Comparison of ENCODE assay signal across 8 cellular contexts in genomic region chr15:75737713-75738646, GRCh38. TPM values are rescaled to one million over a fixed set of nuclear protein-coding genes. Genes with fewer than 3 reads are reported as not detected.
DNase-seq lines count a peak whose midpoint lies in the region; ATAC-seq and TF ChIP-seq lines count a peak whose summit lies in the region.
"Not testable (repeated sequence)": the region's sequence is repeated elsewhere in the genome, so short reads cannot be mapped to it uniquely, and the experiment has no call there.

No MANE protein-coding gene starts in this region.

- H3K4me3 Mint-ChIP-seq in GM23338 (peak overlapping the region; percentile 85), neural progenitor cell (peak overlapping the region; percentile 88)
- H3K4me3 Mint-ChIP-seq in activated CD4-positive, alpha-beta memory T cell treated with anti-CD3 and anti-CD28 coated beads for 36 hours = peak overlapping the region; percentile 72

- not testable (repeated sequence) for H4K20me1 ChIP-seq in GM23338 (replicated peaks; ENCODE audit: insufficient read depth); KMS-11 (ENCODE audit: insufficient read depth); neural progenitor cell (ENCODE audit: low read depth)

- POLR2A ChIA-PET in activated CD4-positive, alpha-beta memory T cell treated with anti-CD3 and anti-CD28 coated beads for 36 hours (lab: Charles Lee) = interaction anchor here (0.9 to 1.4 kb wide), 2 partner anchors 21 to 105 kb away, joined by 3 to 6 read pairs; no protein-coding TSS in a partner anchor

- peak overlapping the region; percentile 96 for H3K4me3 ChIP-seq in GM23338
- not testable (repeated sequence) for H3K4me3 ChIP-seq in KMS-11 (IDR thresholded peaks at IDR 0.05; ENCODE audit: insufficient read depth, low read depth, low read length)
- peak overlapping the region; percentile 96 for H3K4me3 ChIP-seq in coronary artery
- peak overlapping the region; percentile 55 for H3K4me3 ChIP-seq in iPS-11a (ENCODE audit: low read depth, low read length)
- peak overlapping the region; percentile 96 for H3K4me3 ChIP-seq in neural progenitor cell
- H3K4me3 ChIP-seq in thyroid gland (replicated peaks in 1 of 3) = peak overlapping the region; percentile 64 to 76 (median 72)

- intact Hi-C loops in activated CD4-positive, alpha-beta memory T cell treated with anti-CD3 and anti-CD28 coated beads for 36 hours (cut with micrococcal nuclease); thyroid gland (cut with DNase I): not testable (repeated sequence)

- H2AFZ ChIP-seq in GM23338 (peak overlapping the region; percentile 69; the same call in 1 of the 2 replicates), KMS-11 (ENCODE audit: low read depth) (peak overlapping the region; percentile 76), neural progenitor cell (replicated peaks) (peak overlapping the region; percentile 100)

- peak overlapping the region; percentile 66; the same call in 1 of the 2 replicates for H3K9ac ChIP-seq in KMS-11
- not testable (repeated sequence) for H3K9ac ChIP-seq in neural progenitor cell

- peaks cover 17% of the 10 kb centered on the region for H3K27me3 ChIP-seq in GM23338 (ENCODE audit: insufficient read depth)
- H3K27me3 ChIP-seq in KMS-11 (ENCODE audit: insufficient read depth, low read depth); thyroid gland: not testable (repeated sequence)
- H3K27me3 ChIP-seq in neural progenitor cell = peaks cover 35% of the 10 kb centered on the region

- WGBS in thyroid gland, 2 donors = 7% methylated on average over 23 to 37 of the region's 49 CpGs

- H3K27ac Mint-ChIP-seq in GM23338; activated CD4-positive, alpha-beta memory T cell treated with anti-CD3 and anti-CD28 coated beads for 36 hours; neural progenitor cell: not testable (repeated sequence)

- H3K4me1 Mint-ChIP-seq in GM23338 = peaks cover 25% of the 10 kb centered on the region
- not testable (repeated sequence) for H3K4me1 Mint-ChIP-seq in activated CD4-positive, alpha-beta memory T cell treated with anti-CD3 and anti-CD28 coated beads for 36 hours (ENCODE audit: low read depth)
- H3K4me1 Mint-ChIP-seq in neural progenitor cell = peaks cover 19% of the 10 kb centered on the region

- H3K27me3 Mint-ChIP-seq in GM23338 (ENCODE audit: insufficient read depth, low read depth, poor library complexity) (peaks cover 34% of the 10 kb centered on the region), neural progenitor cell (ENCODE audit: insufficient read depth, low read depth) (peaks cover 18% of the 10 kb centered on the region)
- H3K27me3 Mint-ChIP-seq in activated CD4-positive, alpha-beta memory T cell treated with anti-CD3 and anti-CD28 coated beads for 36 hours = not testable (repeated sequence)

- TF ChIP-seq POLR2A in thyroid gland (IDR thresholded peaks at IDR 0.05) = peak in 1 of 2 donors; percentile 54

- ATAC-seq in GM23338 = peak; percentile 60

- H3K36me3 ChIP-seq in GM23338 (ENCODE audit: insufficient read depth); KMS-11 (ENCODE audit: insufficient read depth); neural progenitor cell; thyroid gland: not testable (repeated sequence)

- H3K9me3 ChIP-seq in neural progenitor cell (ENCODE audit: low read depth); thyroid gland: not testable (repeated sequence)

- H3K4me2 ChIP-seq in GM23338 (peak overlapping the region; percentile 92), KMS-11 (peak overlapping the region; percentile 89), neural progenitor cell (peak overlapping the region; percentile 100)

- CTCF ChIA-PET in activated CD4-positive, alpha-beta memory T cell treated with anti-CD3 and anti-CD28 coated beads for 36 hours (lab: Charles Lee) = interaction anchor here (1.1 kb wide), 1 partner anchor 72 kb away, joined by 3 read pairs; no protein-coding TSS in a partner anchor

- H3K79me2 ChIP-seq in GM23338 (replicated peaks; ENCODE audit: insufficient read depth); KMS-11 (ENCODE audit: insufficient read depth, low read depth); neural progenitor cell (ENCODE audit: low read depth): not testable (repeated sequence)

- peaks cover 11% of the 10 kb centered on the region; the same call in 2 of the 3 replicates for H3K36me3 Mint-ChIP-seq in GM23338 (ENCODE audit: low read depth)
- not testable (repeated sequence) for H3K36me3 Mint-ChIP-seq in activated CD4-positive, alpha-beta memory T cell treated with anti-CD3 and anti-CD28 coated beads for 36 hours; neural progenitor cell

- H3K27ac ChIP-seq in GM23338 (ENCODE audit: low read depth); KMS-11; neural progenitor cell: not testable (repeated sequence)
- H3K27ac ChIP-seq in coronary artery = peak overlapping the region; percentile 45 to 79
- peak overlapping the region in 2 of 3 donors; percentile 3 to 37 for H3K27ac ChIP-seq in thyroid gland

- H3K9me3 Mint-ChIP-seq in GM23338 = peaks cover 32% of the 10 kb centered on the region
- not testable (repeated sequence) for H3K9me3 Mint-ChIP-seq in activated CD4-positive, alpha-beta memory T cell treated with anti-CD3 and anti-CD28 coated beads for 36 hours; neural progenitor cell

- DNase-seq in GM10266 (ENCODE audit: extremely low spot score) = peak; percentile 14
- DNase-seq in GM23338 (ENCODE audit: low spot score); activated CD4-positive, alpha-beta memory T cell treated with anti-CD3 and anti-CD28 coated beads for 36 hours; coronary artery (ENCODE audit: low spot score); neural progenitor cell (ENCODE audit: low spot score): not testable (repeated sequence)
- DNase-seq in thyroid gland = peak; percentile 24

- H3K4me1 ChIP-seq in GM23338 (ENCODE audit: insufficient read depth); KMS-11 (ENCODE audit: low read depth, poor library complexity, severe bottlenecking); neural progenitor cell: not testable (repeated sequence)
- H3K4me1 ChIP-seq in thyroid gland = peaks cover 8 to 30% of the 10 kb centered on the region in 2 donors

- not testable (repeated sequence) for H3K9me2 ChIP-seq in GM23338 (ENCODE audit: insufficient read depth)

- H3F3A ChIP-seq in GM23338 (replicated peaks; ENCODE audit: low read depth); neural progenitor cell (ENCODE audit: low read depth): not testable (repeated sequence)

- TF ChIP-seq CTCF in GM10266 (IDR thresholded peaks at IDR 0.05; ENCODE audit: control insufficient read depth, insufficient read depth, low read depth, missing control alignments); GM23338 (conservative IDR thresholded peaks at IDR 0.05; ENCODE audit: low read depth in 2 of 2); KMS-11 (conservative IDR thresholded peaks at IDR 0.05; ENCODE audit: low read depth, low read length); coronary artery (IDR thresholded peaks at IDR 0.05); neural progenitor cell (IDR thresholded peaks at IDR 0.05); thyroid gland (IDR thresholded peaks at IDR 0.05): not testable (repeated sequence)

TF ChIP-seq in GM23338, 12 proteins besides CTCF, POLR2A, EP300 and RAD21:
- peak; percentile 39 for TF ChIP-seq POLR2AphosphoS5 (IDR thresholded peaks at IDR 0.05; ENCODE audit: low read depth)

RNA-seq across cellular contexts. Expression of gene CSPG4, which starts 25.3 kb away (rescaled TPM):
- 3.6 and 4.0 TPM in 2 replicates for total RNA-seq in GM23338 (2014; rRNA removed; shearing (Covaris generic))
- polyA plus RNA-seq in GM23338 (2016; fragmentation: Nextera tagmentation; extraction: Ambion mirVana) = 0.27 and 0.33 TPM in 2 replicates
- not detected for total RNA-seq in activated CD4-positive, alpha-beta memory T cell treated with anti-CD3 and anti-CD28 coated beads for 36 hours
- total RNA-seq in neural progenitor cell (ENCODE audit: low replicate concordance) (0.07 and 0.37 TPM in 2 replicates), thyroid gland (10 to 100 TPM in 1 of 4 donors, 1 to 10 TPM in 3; 2.4 to 10.5 (median 3.2) TPM)
